Comparison of ENCODE assay signal across 8 cellular contexts in genomic region chr6:159727717-159728440, GRCh38. TPM values are rescaled to one million over a fixed set of nuclear protein-coding genes. Genes with fewer than 3 reads are reported as not detected.
DNase-seq lines count a peak whose midpoint lies in the region; ATAC-seq and TF ChIP-seq lines count a peak whose summit lies in the region.

No MANE protein-coding gene starts in this region.

- H3K4me2 ChIP-seq in skeletal muscle satellite cell (ENCODE audit: low read length), result peak overlapping the region; percentile 82

- H3K27ac ChIP-seq in ACC112 (ENCODE audit: low read depth, low read length) (peak overlapping the region; percentile 87), angular gyrus (ENCODE audit: low read depth, low read length) (peak overlapping the region; percentile 87)

- H3K9me3 ChIP-seq in iPS-15b (ENCODE audit: control insufficient read depth, insufficient read depth, low read length), result no peaks in the 10 kb centered on the region
- no peaks in the 10 kb centered on the region for H3K9me3 ChIP-seq in skeletal muscle satellite cell (replicated peaks; ENCODE audit: low read length)

- H3K4me3 ChIP-seq in ACC112 (ENCODE audit: low read depth, low read length) (peak overlapping the region; percentile 93), GM12875 (ENCODE audit: low read depth, low read length) (peak overlapping the region; percentile 70), iPS-15b (ENCODE audit: low read depth, low read length) (peak overlapping the region; percentile 86), skeletal muscle satellite cell (ENCODE audit: low read length) (peak overlapping the region; percentile 76)

- H3K4me1 ChIP-seq in ACC112 (ENCODE audit: control insufficient read depth, insufficient read depth, low read length, unreplicated experiment) (peaks cover 18% of the 10 kb centered on the region), iPS-15b (ENCODE audit: control insufficient read depth, insufficient read depth, low read length) (peaks cover 9% of the 10 kb centered on the region), skeletal muscle satellite cell (ENCODE audit: control insufficient read depth, insufficient read depth, low read length) (peaks cover 17% of the 10 kb centered on the region)

- DNase-seq in NCI-H1092 treated with DMSO at 0.1 percent for 48 hours (lab: John Stamatoyannopoulos, UW) (peak; percentile 76), cortex of kidney (lab: John Stamatoyannopoulos, UW) (no peak)

- ATAC-seq in HG02678 (IDR thresholded peaks at IDR 0.05; ENCODE audit: unreplicated experiment), result peak; percentile 28

- H3K36me3 ChIP-seq in ACC112 (ENCODE audit: insufficient read depth, low read length) (peaks cover 4% of the 10 kb centered on the region; the same call in 1 of the 2 replicates), iPS-15b (ENCODE audit: control insufficient read depth, insufficient read depth, low read length) (no peaks in the 10 kb centered on the region), skeletal muscle satellite cell (ENCODE audit: insufficient read depth, low read length) (no peaks in the 10 kb centered on the region)

- no peak overlapping the region for H2AFZ ChIP-seq in ACC112 (ENCODE audit: low read length, unreplicated experiment)

- no peaks in the 10 kb centered on the region for H3K27me3 ChIP-seq in ACC112 (ENCODE audit: insufficient read depth, low read length)
- no peaks in the 10 kb centered on the region for H3K27me3 ChIP-seq in iPS-15b (ENCODE audit: control insufficient read depth, insufficient read depth, low read length)
- H3K27me3 ChIP-seq in skeletal muscle satellite cell (ENCODE audit: control insufficient read depth, insufficient read depth, low read length), result no peaks in the 10 kb centered on the region

- no peak for TF ChIP-seq CTCF in GM12875 (IDR thresholded peaks at IDR 0.05; ENCODE audit: borderline replicate concordance, insufficient read depth, low read depth, low read length)

- H3K9ac ChIP-seq in iPS-15b (ENCODE audit: low read depth, low read length) (peak overlapping the region; percentile 93), skeletal muscle satellite cell (ENCODE audit: low read depth, low read length) (peak overlapping the region; percentile 94)

- H3K79me2 ChIP-seq in ACC112 (ENCODE audit: control insufficient read depth, insufficient read depth, low read length, unreplicated experiment), result peaks cover 89% of the 10 kb centered on the region

RNA-seq across cellular contexts. Expression of gene WTAP, which starts 0.6 kb away (rescaled TPM):
- 69.0 and 115 TPM in 2 replicates for total RNA-seq in skeletal muscle satellite cell (2012; rRNA removed)

RNA-seq across cellular contexts. Expression of gene ACAT2, which starts 34.0 kb away (rescaled TPM):
- 14.6 and 26.6 TPM in 2 replicates for total RNA-seq in skeletal muscle satellite cell (2012; rRNA removed)

RNA-seq across cellular contexts. Expression of gene SOD2, which starts 34.8 kb away (rescaled TPM):
- 482 and 732 TPM in 2 replicates for total RNA-seq in skeletal muscle satellite cell (2012; rRNA removed)
